ENCODE assay signal across 8 cellular contexts in the genomic region with DNA sequence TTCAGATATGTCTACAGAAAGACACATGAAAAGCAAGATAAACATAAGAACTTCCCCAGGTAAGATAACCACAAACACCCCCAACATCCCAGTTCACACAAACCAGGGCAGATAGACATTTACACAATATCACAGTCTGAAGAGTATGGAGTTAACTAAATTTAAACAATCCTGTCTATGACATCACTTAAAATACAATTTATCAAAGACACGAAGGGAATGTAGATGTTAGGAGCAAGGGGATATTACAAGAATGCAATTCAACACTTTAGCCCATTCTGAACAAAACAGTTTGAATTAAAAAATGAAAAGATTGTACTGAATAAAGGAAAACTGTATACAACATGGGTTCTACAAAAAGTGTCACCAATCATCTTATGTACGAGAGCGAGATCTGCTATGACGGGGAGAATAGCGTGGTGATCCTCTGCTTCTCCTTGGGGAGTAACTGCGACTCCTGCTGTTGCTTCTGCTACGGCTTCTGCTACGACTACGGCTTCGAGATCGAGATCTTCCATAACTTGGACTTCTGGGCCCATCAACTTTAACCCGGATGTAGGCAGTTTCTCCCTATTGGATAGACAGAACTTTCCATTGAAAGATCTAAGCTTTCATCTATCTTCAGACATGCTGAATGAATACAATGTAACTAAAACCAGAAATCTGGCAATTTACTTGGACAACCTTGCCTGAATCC.
DNase-seq lines count a peak whose midpoint lies in the region; ATAC-seq and TF ChIP-seq lines count a peak whose summit lies in the region.

No MANE protein-coding gene starts in this region.

- no peaks in the 10 kb centered on the region for H3K9me3 ChIP-seq in HUES48 (ENCODE audit: control insufficient read depth, insufficient read depth, low read length)
- no peaks in the 10 kb centered on the region for H3K9me3 ChIP-seq in mucosa of stomach (ENCODE audit: control insufficient read depth, low read length)

- H3K4me3 ChIP-seq in AG09309 (ENCODE audit: control insufficient read depth, low read depth, low read length): peak overlapping the region; percentile 91
- H3K4me3 ChIP-seq in HUES48 (ENCODE audit: low read depth, low read length): peak overlapping the region; percentile 97
- H3K4me3 ChIP-seq in astrocyte of the spinal cord (ENCODE audit: low read depth, low read length): peak overlapping the region; percentile 98
- peak overlapping the region; percentile 100 for H3K4me3 ChIP-seq in mucosa of stomach (ENCODE audit: low read length)

- H3K36me3 ChIP-seq in HUES48 (ENCODE audit: control insufficient read depth, insufficient read depth, low read length) (peaks cover 58% of the 10 kb centered on the region), mucosa of stomach (ENCODE audit: control insufficient read depth, insufficient read depth, low read length) (no peaks in the 10 kb centered on the region)

- H3K9ac ChIP-seq in HUES48 (ENCODE audit: low read depth, low read length) (peak overlapping the region; percentile 100), mucosa of stomach (ENCODE audit: low read length) (peak overlapping the region; percentile 100)

- in situ Hi-C loops in astrocyte of the spinal cord (cut with HindIII; ENCODE audit: low sequenced_read_pairs): no loop called here

- H3K27ac ChIP-seq in HUES48 (ENCODE audit: low read depth, low read length): no peak overlapping the region

- H3K4me1 ChIP-seq in HUES48 (ENCODE audit: control insufficient read depth, insufficient read depth, low read length) (peaks cover 28% of the 10 kb centered on the region), mucosa of stomach (ENCODE audit: control insufficient read depth, insufficient read depth, low read length) (peaks cover 17% of the 10 kb centered on the region)

- DNase-seq in AG09309 (ENCODE audit: low read depth) (no peak), astrocyte of the spinal cord (ENCODE audit: low read depth, low spot score) (no peak), NCI-H446 (lab: John Stamatoyannopoulos, UW) (no peak), NCI-H510A (lab: John Stamatoyannopoulos, UW) (no peak)

- TF ChIP-seq CTCF in AG09309 (IDR thresholded peaks at IDR 0.05; ENCODE audit: control insufficient read depth, insufficient read depth, low read depth, low read length, missing control alignments) (no peak), astrocyte of the spinal cord (IDR thresholded peaks at IDR 0.05; ENCODE audit: low read depth, low read length) (no peak)

- H3K27me3 ChIP-seq in HUES48 (ENCODE audit: control insufficient read depth, insufficient read depth, low read length) (no peaks in the 10 kb centered on the region), mucosa of stomach (ENCODE audit: control insufficient read depth, insufficient read depth, low read length) (no peaks in the 10 kb centered on the region)

- ATAC-seq in HG03439 (IDR thresholded peaks at IDR 0.05; ENCODE audit: unreplicated experiment) (no peak), GM21717 (IDR thresholded peaks at IDR 0.05; ENCODE audit: unreplicated experiment) (no peak)
